20 cellular contexts compared by ENCODE assay signal in the genomic region with DNA sequence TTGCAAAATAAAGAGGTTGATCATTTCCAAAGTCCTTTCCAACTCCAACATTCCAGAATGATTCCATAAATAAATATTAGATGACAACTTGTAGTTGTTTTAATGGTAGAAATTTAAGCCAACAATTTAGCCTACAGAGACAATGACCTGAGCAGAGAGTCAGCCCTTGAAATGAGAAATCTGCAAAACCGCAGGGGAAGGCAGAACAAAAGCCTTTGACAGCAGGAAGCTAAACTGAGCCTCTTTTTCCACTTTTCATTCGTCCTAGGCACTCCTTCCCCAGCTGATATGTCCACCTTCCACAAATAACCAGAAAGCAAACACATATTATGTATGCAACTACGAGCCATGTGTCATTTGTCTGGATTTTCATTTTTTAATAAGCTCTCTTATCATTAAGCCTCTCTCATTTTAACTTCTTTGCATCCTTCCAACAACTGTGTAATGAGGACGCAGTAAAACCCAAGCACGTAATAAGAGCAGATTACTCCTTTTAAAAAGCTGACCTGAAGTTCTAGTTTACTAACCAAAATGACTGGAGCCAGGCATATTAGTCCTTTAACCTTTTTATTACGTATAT.
A peak's percentile ranks its signal among the peaks of the same experiment; 100 is the strongest.
DNase-seq lines count a peak whose midpoint lies in the region; ATAC-seq and TF ChIP-seq lines count a peak whose summit lies in the region.
"Had no signal": no experiment of that assay in that cellular context is flagged by ENCODE, and none has a peak within 500 bp of the region (broad histone marks: within the 10 kb centered on the region; RNA-seq: fewer than 3 reads in every experiment).

No MANE protein-coding gene starts in this region.

- H3K27me3 Mint-ChIP-seq in GM23338 (ENCODE audit: insufficient read depth, low read depth, poor library complexity): peaks cover 2% of the 10 kb centered on the region
- H3K27me3 Mint-ChIP-seq: IgD-negative memory B cell; natural killer cell treated with Interleukin-12 subunit alpha and Interleukin-12 subunit beta and Interleukin-15 and Interleukin-18, amount 100 ng/mL, for 72 hours had no signal

- DNase-seq in GM23338 (ENCODE audit: low spot score) (peak; percentile 49), NCI-H146 treated with DMSO at 0.1 percent for 48 hours (lab: John Stamatoyannopoulos, UW; ENCODE audit: unreplicated experiment) (peak; percentile 74), RWPE2 (ENCODE audit: low spot score) (no peak), trophoblast cell (no peak), putamen (ENCODE audit: low spot score) (no peak)
- DNase-seq: activated CD4-positive, alpha-beta T cell treated with anti-CD3 and anti-CD28 coated beads, Interleukin-2, amount 50 U/mL, for 1 hour; activated CD8-positive, alpha-beta memory T cell treated with anti-CD3 and anti-CD28 coated beads, Interleukin-2, amount 50 U/mL, for 48 hours; EL; left cardiac atrium; NCI-H2171 treated with DMSO at 0.1 percent for 48 hours; NCI-H774; stimulated activated naive CD4-positive, alpha-beta T cell had no signal

- H2AFZ ChIP-seq in GM23338: no peak overlapping the region
- no peak overlapping the region for H2AFZ ChIP-seq in trophoblast cell (ENCODE audit: insufficient read depth, low read length, poor library complexity)
- H2AFZ ChIP-seq: parathyroid adenoma had no signal

- no peaks in the 10 kb centered on the region for H3K9me3 ChIP-seq in RWPE2 (ENCODE audit: severe bottlenecking)
- no peaks in the 10 kb centered on the region for H3K9me3 ChIP-seq in trophoblast cell (ENCODE audit: insufficient read depth, low read depth, low read length)

- H3K79me1 ChIP-seq in trophoblast cell (ENCODE audit: low read length): peaks cover 11% of the 10 kb centered on the region

- no peak overlapping the region for H3K18ac ChIP-seq in trophoblast cell (ENCODE audit: low read length)

- no peak for TF ChIP-seq CTCF in GM23338 (conservative IDR thresholded peaks at IDR 0.05; ENCODE audit: low read depth in 2 of 2)
- TF ChIP-seq CTCF in RWPE2 (IDR thresholded peaks at IDR 0.05; ENCODE audit: poor library complexity, severe bottlenecking): no peak

- peaks cover 7% of the 10 kb centered on the region for H3F3A ChIP-seq in GM23338 (replicated peaks; ENCODE audit: low read depth)

- H3K9me2 ChIP-seq in GM23338 (ENCODE audit: insufficient read depth): no peaks in the 10 kb centered on the region

- no peak overlapping the region for H2AK5ac ChIP-seq in trophoblast cell (ENCODE audit: low read length)

- no peak overlapping the region for H4K8ac ChIP-seq in trophoblast cell (ENCODE audit: low read depth, low read length)

- H2BK12ac ChIP-seq in trophoblast cell (ENCODE audit: low read length): peak overlapping the region; percentile 23

- H4K20me1 ChIP-seq in GM23338 (replicated peaks; ENCODE audit: insufficient read depth): no peaks in the 10 kb centered on the region

- peaks cover 50% of the 10 kb centered on the region for H3K4me1 ChIP-seq in GM23338 (ENCODE audit: insufficient read depth)
- peaks cover 23% of the 10 kb centered on the region for H3K4me1 ChIP-seq in RWPE2 (ENCODE audit: insufficient read depth, poor library complexity, severe bottlenecking)
- H3K4me1 ChIP-seq in trophoblast cell (ENCODE audit: control insufficient read depth in 1 of 2, insufficient read depth in 2 of 2, low read length in 2 of 2): peaks cover 13 to 18% of the 10 kb centered on the region in 2 experiments

- peaks cover 51% of the 10 kb centered on the region for H3K4me1 Mint-ChIP-seq in GM23338
- H3K4me1 Mint-ChIP-seq: IgD-negative memory B cell had no signal

- no peaks in the 10 kb centered on the region for H3K36me3 Mint-ChIP-seq in GM23338 (ENCODE audit: low read depth)
- H3K36me3 Mint-ChIP-seq: brain; IgD-negative memory B cell; natural killer cell treated with Interleukin-12 subunit alpha and Interleukin-12 subunit beta and Interleukin-15 and Interleukin-18, amount 100 ng/mL, for 72 hours had no signal

- no peaks in the 10 kb centered on the region for H3K27me3 ChIP-seq in GM23338 (ENCODE audit: insufficient read depth)
- no peaks in the 10 kb centered on the region for H3K27me3 ChIP-seq in RWPE2 (ENCODE audit: insufficient read depth, poor library complexity, severe bottlenecking)
- H3K27me3 ChIP-seq in trophoblast cell (ENCODE audit: insufficient read depth, low read length): no peaks in the 10 kb centered on the region

- H3K79me2 ChIP-seq in GM23338 (replicated peaks; ENCODE audit: insufficient read depth): no peaks in the 10 kb centered on the region
- no peaks in the 10 kb centered on the region for H3K79me2 ChIP-seq in trophoblast cell (ENCODE audit: control insufficient read depth, insufficient read depth, low read length, poor library complexity)
- H3K79me2 ChIP-seq: parathyroid adenoma had no signal

- H3K27ac ChIP-seq in GM23338 (ENCODE audit: low read depth): no peak overlapping the region
- H3K27ac ChIP-seq in RWPE2 (ENCODE audit: poor library complexity, severe bottlenecking): peak overlapping the region; percentile 51
- H3K27ac ChIP-seq in trophoblast cell (ENCODE audit: low read depth, low read length): peak overlapping the region; percentile 14
- H3K27ac ChIP-seq: HL-60, parathyroid adenoma had no signal

- no peak overlapping the region for H3K9ac ChIP-seq in trophoblast cell (ENCODE audit: low read length)
- H3K9ac ChIP-seq: parathyroid adenoma had no signal

- no peak overlapping the region for H3K27ac Mint-ChIP-seq in GM23338
- H3K27ac Mint-ChIP-seq: IgD-negative memory B cell; natural killer cell treated with Interleukin-12 subunit alpha and Interleukin-12 subunit beta and Interleukin-15 and Interleukin-18, amount 100 ng/mL, for 72 hours; T-helper 1 cell treated with Interleukin-12 subunit alpha and Interleukin-12 subunit beta and Interleukin-4 antibody, amounts not matched to agents 30 μg/mL and 1 μg/mL, for 36 hours had no signal

- no peaks in the 10 kb centered on the region for H3K36me3 ChIP-seq in GM23338 (ENCODE audit: insufficient read depth)
- no peaks in the 10 kb centered on the region for H3K36me3 ChIP-seq in RWPE2 (ENCODE audit: low read depth)
- no peaks in the 10 kb centered on the region for H3K36me3 ChIP-seq in trophoblast cell (ENCODE audit: control insufficient read depth in 1 of 2, insufficient read depth in 2 of 2, low read length in 2 of 2)

- no CpG with 5 or more reads among the region's 6 CpGs for WGBS in trophoblast cell (ENCODE audit: extremely low coverage, insufficient coverage, insufficient read length)

- H3K23ac ChIP-seq in trophoblast cell (ENCODE audit: low read length): no peak overlapping the region

- no peak overlapping the region for H3K14ac ChIP-seq in trophoblast cell (ENCODE audit: low read length)

- H4K12ac ChIP-seq in trophoblast cell (ENCODE audit: low read depth, low read length): no peak overlapping the region

- H3K4me3 ChIP-seq in GM23338: no peak overlapping the region
- no peak overlapping the region for H3K4me3 ChIP-seq in RWPE2 (ENCODE audit: severe bottlenecking)
- no peak overlapping the region for H3K4me3 ChIP-seq in trophoblast cell (ENCODE audit: low read depth, low read length)

- H3K4ac ChIP-seq in trophoblast cell (ENCODE audit: low read depth, low read length): no peak overlapping the region

- no peak overlapping the region for H4K91ac ChIP-seq in trophoblast cell (ENCODE audit: low read depth, low read length)

- ATAC-seq in GM23338 (peak; percentile 51), RWPE2 (ENCODE audit: low read depth) (no peak), GM18858 (IDR thresholded peaks at IDR 0.05; ENCODE audit: unreplicated experiment) (no peak), HG03378 (IDR thresholded peaks at IDR 0.05; ENCODE audit: unreplicated experiment) (no peak)
- ATAC-seq: left cardiac atrium; natural killer cell treated with Interleukin-12 subunit alpha and Interleukin-12 subunit beta and Interleukin-15 and Interleukin-18, amount 100 ng/mL, for 72 hours had no signal

- no peaks in the 10 kb centered on the region; the same call in 2 of the 3 replicates for H3K9me3 Mint-ChIP-seq in GM23338
- H3K9me3 Mint-ChIP-seq: IgD-negative memory B cell; T-helper 1 cell treated with Interleukin-12 subunit alpha and Interleukin-12 subunit beta and Interleukin-4 antibody, amounts not matched to agents 30 μg/mL and 1 μg/mL, for 36 hours had no signal

- H3K4me3 Mint-ChIP-seq in GM23338: no peak overlapping the region
- H3K4me3 Mint-ChIP-seq: brain; IgD-negative memory B cell; natural killer cell treated with Interleukin-12 subunit alpha and Interleukin-12 subunit beta and Interleukin-15 and Interleukin-18, amount 100 ng/mL, for 72 hours; T-helper 1 cell treated with Interleukin-12 subunit alpha and Interleukin-12 subunit beta and Interleukin-4 antibody, amounts not matched to agents 30 μg/mL and 1 μg/mL, for 36 hours had no signal

- H3K4me2 ChIP-seq in GM23338 (peak overlapping the region; percentile 40), trophoblast cell (ENCODE audit: low read length) (no peak overlapping the region)

- no peak overlapping the region for H2BK120ac ChIP-seq in trophoblast cell (ENCODE audit: insufficient read depth, low read length, poor library complexity)

- no peak overlapping the region for H2BK5ac ChIP-seq in trophoblast cell (ENCODE audit: low read depth, low read length, poor library complexity)

TF ChIP-seq in GM23338, 12 proteins besides CTCF, POLR2A, EP300 and RAD21 (continues in another document):
- no peak for TF ChIP-seq ZNF114 (CRISPR knock-in tag; IDR thresholded peaks at IDR 0.05)
- TF ChIP-seq ZNF331 (CRISPR knock-in tag; IDR thresholded peaks at IDR 0.05; ENCODE audit: low read depth): no peak
- no peak for TF ChIP-seq JUNB (IDR thresholded peaks at IDR 0.05; ENCODE audit: unreplicated experiment)

Comparison
In these comparisons a context has a peak if more than half of its experiments do, and no peak if none do; other contexts are left out.
1. DNase-seq: peak in GM23338 (single experiment) and NCI-H146 treated with DMSO at 0.1 percent for 48 hours (single experiment); none in RWPE2 (single experiment), trophoblast cell (0 of 2) and putamen (single experiment).